8 cellular contexts compared by ENCODE assay signal in the genomic region with DNA sequence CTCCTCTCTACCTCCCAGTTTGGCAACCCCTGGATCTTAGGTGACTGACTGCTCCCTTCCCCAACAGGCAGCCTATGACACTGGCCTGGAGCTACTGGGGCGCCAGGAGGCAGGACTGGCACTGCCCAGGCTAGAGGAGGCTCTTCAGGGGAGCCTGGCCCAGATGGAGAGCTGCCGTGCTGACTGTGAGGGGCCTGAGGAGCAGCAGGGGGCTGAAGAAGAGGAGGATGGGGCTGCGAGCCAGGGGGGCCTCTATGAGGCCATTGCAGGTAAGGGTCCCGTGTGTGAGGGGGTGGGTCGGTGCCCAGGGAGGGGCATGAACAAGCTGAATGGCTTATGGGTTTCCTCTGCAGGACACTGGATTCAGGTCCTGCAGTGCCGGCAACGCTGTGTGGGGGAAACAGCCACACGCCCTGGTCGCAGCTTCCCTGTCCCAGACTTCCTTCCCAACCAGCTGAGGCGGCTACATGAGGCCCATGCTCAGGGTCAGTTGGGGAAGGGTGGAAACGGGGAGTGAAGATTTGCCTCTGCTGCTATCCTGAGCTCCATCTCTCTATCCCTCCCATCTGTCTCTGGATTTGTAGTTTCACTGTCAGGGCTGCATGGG. TPM values are rescaled to one million over a fixed set of nuclear protein-coding genes. Genes with fewer than 3 reads are reported as not detected.
DNase-seq lines count a peak whose midpoint lies in the region; ATAC-seq and TF ChIP-seq lines count a peak whose summit lies in the region.
"Had no signal": no experiment of that assay in that cellular context is flagged by ENCODE, and none has a peak within 500 bp of the region (broad histone marks: within the 10 kb centered on the region; RNA-seq: fewer than 3 reads in every experiment).

No MANE protein-coding gene starts in this region.

- H3K27me3 ChIP-seq in GM23338 (ENCODE audit: insufficient read depth): peaks cover 14% of the 10 kb centered on the region; the same call in 1 of the 2 replicates

- H3K4me1 Mint-ChIP-seq in GM23338: peaks cover 36% of the 10 kb centered on the region
- H3K4me1 Mint-ChIP-seq in naive thymus-derived CD8-positive, alpha-beta T cell: peaks cover 14 to 29% (median 16%) of the 10 kb centered on the region in 4 donors

- POLR2A ChIA-PET in naive thymus-derived CD8-positive, alpha-beta T cell (lab: Charles Lee): interaction anchor here (1.2 to 4.1 kb wide), 3 partner anchors 12 to 42 kb away, joined by 3 to 21 read pairs (median 10); a partner anchor contains a TSS

- H3K4me3 ChIP-seq in GM23338 (peak overlapping the region; percentile 98), astrocyte of the cerebellum (ENCODE audit: low read depth, low read length) (peak overlapping the region; percentile 92)

- no peak for ATAC-seq in GM23338
- no peak for ATAC-seq in naive thymus-derived CD8-positive, alpha-beta T cell
- no peak for ATAC-seq in GM21423 (IDR thresholded peaks at IDR 0.05; ENCODE audit: unreplicated experiment)
- no peak for ATAC-seq in HG03520 (IDR thresholded peaks at IDR 0.05; ENCODE audit: unreplicated experiment)
- ATAC-seq: stimulated activated naive CD8-positive, alpha-beta T cell treated with anti-CD3 and anti-CD28 coated beads, Interleukin-15, amount 100 ng/mL, for 72 hours had no signal

- H3K4me1 ChIP-seq in GM23338 (ENCODE audit: insufficient read depth): peaks cover 21% of the 10 kb centered on the region

- H3K36me3 Mint-ChIP-seq in GM23338 (ENCODE audit: low read depth): peaks cover 48% of the 10 kb centered on the region
- H3K36me3 Mint-ChIP-seq in naive thymus-derived CD8-positive, alpha-beta T cell: peaks cover 0 to 6% (median 0%) of the 10 kb centered on the region in 3 donors

- H3K4me2 ChIP-seq in GM23338: no peak overlapping the region

- DNase-seq in GM23338 (ENCODE audit: low spot score) (no peak), astrocyte of the cerebellum (ENCODE audit: low read depth) (no peak), GM19238 (ENCODE audit: insufficient read length, low spot score) (no peak)
- DNase-seq in naive thymus-derived CD8-positive, alpha-beta T cell: no peak
- DNase-seq: DMS53; stimulated activated naive CD8-positive, alpha-beta T cell treated with anti-CD3 and anti-CD28 coated beads, Interleukin-15, amount 100 ng/mL, for 72 hours had no signal

- H3K79me2 ChIP-seq in GM23338 (replicated peaks; ENCODE audit: insufficient read depth): peaks cover 9% of the 10 kb centered on the region

- H3K27ac Mint-ChIP-seq in GM23338: no peak overlapping the region
- H3K27ac Mint-ChIP-seq in naive thymus-derived CD8-positive, alpha-beta T cell: peak overlapping the region in 2 of 10 donors; percentile 63 to 86

- H3K36me3 ChIP-seq in GM23338 (ENCODE audit: insufficient read depth): peaks cover 3% of the 10 kb centered on the region; the same call in 1 of the 2 replicates

- no peak overlapping the region for H2AFZ ChIP-seq in GM23338

- no peak overlapping the region for H3K27ac ChIP-seq in GM23338 (ENCODE audit: low read depth)

- in situ Hi-C loops in astrocyte of the cerebellum (cut with HindIII; ENCODE audit: low sequenced_read_pairs): no loop called here

- H3K27me3 Mint-ChIP-seq in GM23338 (ENCODE audit: insufficient read depth, low read depth, poor library complexity): peaks cover 25% of the 10 kb centered on the region
- H3K27me3 Mint-ChIP-seq in naive thymus-derived CD8-positive, alpha-beta T cell: peaks cover 6 to 35% (median 26%) of the 10 kb centered on the region in 5 donors

- H3K9me3 Mint-ChIP-seq in GM23338: no peaks in the 10 kb centered on the region
- no peaks in the 10 kb centered on the region for H3K9me3 Mint-ChIP-seq in naive thymus-derived CD8-positive, alpha-beta T cell
- H3K9me3 Mint-ChIP-seq: stimulated activated naive CD8-positive, alpha-beta T cell treated with anti-CD3 and anti-CD28 coated beads, Interleukin-15, amount 100 ng/mL, for 72 hours had no signal

- H3K9me2 ChIP-seq in GM23338 (ENCODE audit: insufficient read depth): no peaks in the 10 kb centered on the region

- H4K20me1 ChIP-seq in GM23338 (replicated peaks; ENCODE audit: insufficient read depth): 0 out of 2 replicates have a peak, but pooled peaks cover 3% of the 10 kb centered on the region

- H3K4me3 Mint-ChIP-seq in GM23338: peak overlapping the region; percentile 96
- peak overlapping the region in 9 of 10 donors; percentile 11 to 92 (median 82) for H3K4me3 Mint-ChIP-seq in naive thymus-derived CD8-positive, alpha-beta T cell

- peaks cover 29% of the 10 kb centered on the region for H3F3A ChIP-seq in GM23338 (replicated peaks; ENCODE audit: low read depth)

- no peak for TF ChIP-seq CTCF in GM23338 (conservative IDR thresholded peaks at IDR 0.05; ENCODE audit: low read depth in 2 of 2)
- no peak for TF ChIP-seq CTCF in astrocyte of the cerebellum (IDR thresholded peaks at IDR 0.05; ENCODE audit: low read depth, low read length, missing control alignments)

TF ChIP-seq in GM23338, 12 proteins besides CTCF, POLR2A, EP300 and RAD21 (continues in another document):
- TF ChIP-seq, protein P1, sequence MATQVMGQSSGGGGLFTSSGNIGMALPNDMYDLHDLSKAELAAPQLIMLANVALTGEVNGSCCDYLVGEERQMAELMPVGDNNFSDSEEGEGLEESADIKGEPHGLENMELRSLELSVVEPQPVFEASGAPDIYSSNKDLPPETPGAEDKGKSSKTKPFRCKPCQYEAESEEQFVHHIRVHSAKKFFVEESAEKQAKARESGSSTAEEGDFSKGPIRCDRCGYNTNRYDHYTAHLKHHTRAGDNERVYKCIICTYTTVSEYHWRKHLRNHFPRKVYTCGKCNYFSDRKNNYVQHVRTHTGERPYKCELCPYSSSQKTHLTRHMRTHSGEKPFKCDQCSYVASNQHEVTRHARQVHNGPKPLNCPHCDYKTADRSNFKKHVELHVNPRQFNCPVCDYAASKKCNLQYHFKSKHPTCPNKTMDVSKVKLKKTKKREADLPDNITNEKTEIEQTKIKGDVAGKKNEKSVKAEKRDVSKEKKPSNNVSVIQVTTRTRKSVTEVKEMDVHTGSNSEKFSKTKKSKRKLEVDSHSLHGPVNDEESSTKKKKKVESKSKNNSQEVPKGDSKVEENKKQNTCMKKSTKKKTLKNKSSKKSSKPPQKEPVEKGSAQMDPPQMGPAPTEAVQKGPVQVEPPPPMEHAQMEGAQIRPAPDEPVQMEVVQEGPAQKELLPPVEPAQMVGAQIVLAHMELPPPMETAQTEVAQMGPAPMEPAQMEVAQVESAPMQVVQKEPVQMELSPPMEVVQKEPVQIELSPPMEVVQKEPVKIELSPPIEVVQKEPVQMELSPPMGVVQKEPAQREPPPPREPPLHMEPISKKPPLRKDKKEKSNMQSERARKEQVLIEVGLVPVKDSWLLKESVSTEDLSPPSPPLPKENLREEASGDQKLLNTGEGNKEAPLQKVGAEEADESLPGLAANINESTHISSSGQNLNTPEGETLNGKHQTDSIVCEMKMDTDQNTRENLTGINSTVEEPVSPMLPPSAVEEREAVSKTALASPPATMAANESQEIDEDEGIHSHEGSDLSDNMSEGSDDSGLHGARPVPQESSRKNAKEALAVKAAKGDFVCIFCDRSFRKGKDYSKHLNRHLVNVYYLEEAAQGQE (IDR thresholded peaks at IDR 0.05; ENCODE audit: unreplicated experiment): no peak
- no peak for TF ChIP-seq STAT1 (IDR thresholded peaks at IDR 0.05; ENCODE audit: unreplicated experiment)
- no peak for TF ChIP-seq EZH2 (IDR thresholded peaks at IDR 0.05; ENCODE audit: low read depth, unreplicated experiment)
- no peak for TF ChIP-seq POLR2AphosphoS5 (IDR thresholded peaks at IDR 0.05; ENCODE audit: low read depth)
- TF ChIP-seq ZNF114 (CRISPR knock-in tag; IDR thresholded peaks at IDR 0.05): no peak
- TF ChIP-seq ZNF331 (CRISPR knock-in tag; IDR thresholded peaks at IDR 0.05; ENCODE audit: low read depth): no peak

RNA-seq across cellular contexts. Expression of a gene that starts 2.2 kb away (rescaled TPM):
- total RNA-seq in GM23338 (2014; rRNA removed; shearing (Covaris generic)): 38.2 and 39.2 TPM in 2 replicates
- polyA plus RNA-seq in GM23338 (2016; fragmentation: Nextera tagmentation; extraction: Ambion mirVana): 15.8 and 16.4 TPM in 2 replicates
- total RNA-seq in naive thymus-derived CD8-positive, alpha-beta T cell: 1 to 10 TPM; 8.6 to 9.7 TPM
- under 1 TPM; 0.42 to 0.73 (median 0.67) TPM for polyA plus RNA-seq in naive thymus-derived CD8-positive, alpha-beta T cell

RNA-seq across cellular contexts. Expression of a gene that starts 8.8 kb away (rescaled TPM):
- 3.0 and 5.0 TPM in 2 replicates for total RNA-seq in GM23338 (2014; rRNA removed; shearing (Covaris generic))
- polyA plus RNA-seq in GM23338 (2016; fragmentation: Nextera tagmentation; extraction: Ambion mirVana): 4.7 and 5.0 TPM in 2 replicates
- not detected for total RNA-seq in naive thymus-derived CD8-positive, alpha-beta T cell
- polyA plus RNA-seq in naive thymus-derived CD8-positive, alpha-beta T cell: not detected

RNA-seq across cellular contexts. Expression of a gene that starts 10.3 kb away (rescaled TPM):
- total RNA-seq in GM23338 (2014; rRNA removed; shearing (Covaris generic)): 3.3 and 8.2 TPM in 2 replicates
- 3.6 and 5.4 TPM in 2 replicates for polyA plus RNA-seq in GM23338 (2016; fragmentation: Nextera tagmentation; extraction: Ambion mirVana)
- 1 to 10 TPM; 3.8 to 5.6 TPM for total RNA-seq in naive thymus-derived CD8-positive, alpha-beta T cell
- polyA plus RNA-seq in naive thymus-derived CD8-positive, alpha-beta T cell: not detected

RNA-seq across cellular contexts. Expression of a gene that starts 20.7 kb away (rescaled TPM):
- total RNA-seq in GM23338 (2014; rRNA removed; shearing (Covaris generic)): 37.2 and 47.4 TPM in 2 replicates
- 75.6 and 79.2 TPM in 2 replicates for polyA plus RNA-seq in GM23338 (2016; fragmentation: Nextera tagmentation; extraction: Ambion mirVana)
- 1 to 10 TPM; 2.6 to 2.7 TPM for total RNA-seq in naive thymus-derived CD8-positive, alpha-beta T cell
- polyA plus RNA-seq in naive thymus-derived CD8-positive, alpha-beta T cell: 1 to 10 TPM in 1 of 3 donors, under 1 TPM in 1, not detected in 1; 0.50 to 1.4 TPM

RNA-seq across cellular contexts. Expression of a gene that starts 21.6 kb away (rescaled TPM):
- total RNA-seq in GM23338 (2014; rRNA removed; shearing (Covaris generic)): 97.2 and 109 TPM in 2 replicates
- 35.0 and 35.1 TPM in 2 replicates for polyA plus RNA-seq in GM23338 (2016; fragmentation: Nextera tagmentation; extraction: Ambion mirVana)
- 10 to 100 TPM; 72.7 to 78.9 TPM for total RNA-seq in naive thymus-derived CD8-positive, alpha-beta T cell
- 10 to 100 TPM; 55.3 to 69.2 (median 56.7) TPM for polyA plus RNA-seq in naive thymus-derived CD8-positive, alpha-beta T cell
